ENCODE assay signal across 11 cellular contexts in the genomic region with DNA sequence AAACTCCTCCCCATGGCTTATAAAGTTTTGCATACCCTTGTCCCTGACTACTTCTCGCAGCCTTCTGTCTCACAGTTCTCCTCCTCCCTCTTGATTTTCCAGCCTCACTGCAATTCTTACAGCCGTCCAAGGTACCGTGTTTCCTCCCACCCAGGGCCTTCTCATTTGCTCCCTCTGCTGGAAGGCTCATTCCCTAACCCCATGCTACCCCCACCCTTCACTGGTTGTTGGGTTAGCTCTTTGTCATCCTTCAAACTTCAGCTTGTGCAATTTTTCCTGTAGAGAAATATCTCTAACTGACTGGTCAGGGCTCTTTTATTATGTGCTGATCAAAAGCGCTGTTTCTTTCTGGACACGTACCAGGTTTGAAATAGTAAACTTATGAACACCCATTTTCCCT.
A peak's percentile ranks its signal among the peaks of the same experiment; 100 is the strongest.
DNase-seq lines count a peak whose midpoint lies in the region; ATAC-seq, FAIRE-seq and TF ChIP-seq lines count a peak whose summit lies in the region.
"Had no signal": no experiment of that assay in that cellular context is flagged by ENCODE, and none has a peak within 500 bp of the region (broad histone marks: within the 10 kb centered on the region; RNA-seq: fewer than 3 reads in every experiment).

No MANE protein-coding gene starts in this region.

- peak; percentile 21 for FAIRE-seq in GM12892 (lab: Jason Lieb, UNC)

- H3K4me1 ChIP-seq in Panc1 (ENCODE audit: control insufficient read depth, insufficient read depth, low read length): no peaks in the 10 kb centered on the region

- no peaks in the 10 kb centered on the region for H3K9me3 ChIP-seq in Panc1 (ENCODE audit: control insufficient read depth, insufficient read depth, low read depth, low read length)

- no TSS peak for BruUV-seq in Panc1 (replicated peaks; lab: Mats Ljungman, UMichigan)

- H3K27ac ChIP-seq in Panc1 (ENCODE audit: low read length): no peak overlapping the region

- no peaks in the 10 kb centered on the region for H3K36me3 ChIP-seq in Panc1 (ENCODE audit: control insufficient read depth, insufficient read depth, low read length)

- ATAC-seq in Panc1: no peak
- no peak for ATAC-seq in HG03439 (IDR thresholded peaks at IDR 0.05; ENCODE audit: unreplicated experiment)
- ATAC-seq in GM18867 (IDR thresholded peaks at IDR 0.05; ENCODE audit: unreplicated experiment): no peak
- no peak for ATAC-seq in left ventricle myocardium superior

- H3K4me3 ChIP-seq in Panc1 (ENCODE audit: low read depth in 2 of 2, low read length in 2 of 2): no peak overlapping the region

- TF ChIP-seq CTCF in Panc1 (IDR thresholded peaks at IDR 0.05): peak; percentile 46

- POLR2A ChIA-PET in Panc1 (lab: Charles Lee): no interaction called here

- DNase-seq in A172 (ENCODE audit: low spot score) (peak; percentile 13), GM12892 (ENCODE audit: insufficient read length) (no peak), Panc1 (ENCODE audit: low read depth, low spot score) (no peak), germinal center (ENCODE audit: low spot score) (peak; percentile 16), left ventricle myocardium superior (no peak)
- no peak for DNase-seq in activated naive CD4-positive, alpha-beta T cell (lab: John Stamatoyannopoulos, UW)
- DNase-seq: activated T-cell treated with anti-CD3 and anti-CD28 coated beads, Interleukin-2, amount 50 U/mL, for 48 hours; DMS153; NCI-H2171 treated with DMSO at 0.1 percent for 48 hours had no signal

- H3K27me3 ChIP-seq in Panc1 (ENCODE audit: control insufficient read depth, insufficient read depth, low read length): no peaks in the 10 kb centered on the region

- CTCF ChIA-PET in Panc1 (lab: Charles Lee): no interaction called here

- TF ChIP-seq POLR2A in GM12892 (IDR thresholded peaks at IDR 0.05; ENCODE audit: low read depth, low read length): no peak

- intact Hi-C loops in Panc1 (cut with micrococcal nuclease; ENCODE audit: unreplicated experiment): no loop called here
- intact Hi-C loops in left ventricle myocardium superior (cut with micrococcal nuclease): no loop called here

- in situ Hi-C loops in Panc1 (cut with HindIII; ENCODE audit: low pct_unique_long_range_greater_than_20kb, low sequenced_read_pairs): no loop called here

Comparison
In these comparisons a context has a peak if more than half of its experiments do, and no peak if none do; other contexts are left out.
1. DNase-seq: peak in A172 (single experiment) and germinal center (single experiment); none in GM12892 (single experiment), Panc1 (single experiment), activated naive CD4-positive, alpha-beta T cell (0 of 4) and left ventricle myocardium superior (single experiment).